1 cellular context compared by ENCODE assay signal in the genomic region with DNA sequence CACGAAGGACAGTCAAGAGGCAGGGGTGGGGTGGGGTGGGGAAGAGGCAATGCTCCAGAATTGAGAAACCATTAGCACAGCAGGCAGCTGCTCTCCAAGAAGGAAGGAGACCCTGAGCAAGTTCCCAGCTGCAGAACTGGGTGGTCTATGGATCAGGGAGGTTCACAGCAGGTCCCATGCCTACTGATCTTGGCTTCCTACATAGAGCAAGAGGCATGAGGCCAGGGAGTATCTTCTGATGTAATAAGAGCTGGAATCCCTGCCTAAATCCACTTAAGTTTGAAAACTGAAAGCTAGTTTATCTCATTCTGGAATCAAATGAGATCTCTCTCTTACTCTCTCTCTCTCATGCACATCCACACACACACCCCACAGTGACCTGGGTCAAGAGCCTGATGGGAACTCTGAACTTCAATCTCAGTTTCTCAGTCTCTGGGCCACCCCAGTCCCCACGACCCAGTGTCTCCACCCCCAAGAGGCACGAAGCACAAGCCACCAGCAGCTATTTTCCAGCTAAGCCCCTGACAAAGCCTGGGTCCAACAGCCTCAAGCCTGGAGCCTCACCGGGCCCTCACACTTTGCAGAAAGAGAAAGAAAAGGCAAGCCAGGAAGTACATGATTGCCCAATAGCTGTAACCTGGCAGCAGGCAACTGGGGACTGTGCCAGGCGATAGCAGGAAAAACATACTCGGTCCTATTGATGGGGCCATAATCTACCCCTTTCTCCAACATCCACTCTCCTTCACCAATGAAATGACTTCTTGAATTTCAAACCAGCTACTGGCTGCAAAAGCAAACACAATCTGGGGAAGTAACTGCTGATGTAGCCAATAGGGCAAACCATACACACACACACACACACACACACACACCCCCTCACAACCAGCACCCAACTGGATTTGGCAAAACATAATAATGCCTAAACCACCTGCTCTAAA.
TF ChIP-seq lines count a peak whose summit lies in the region.

No MANE protein-coding gene starts in this region.

TF ChIP-seq in HepG2, 621 proteins besides CTCF, POLR2A, EP300 and RAD21 (continued from another document and continues in another):
- TF ChIP-seq JARID2 (CRISPR knock-in tag; IDR thresholded peaks at IDR 0.05; ENCODE audit: insufficient replicate concordance) (no peak), ZNF253 (CRISPR knock-in tag; IDR thresholded peaks at IDR 0.05; ENCODE audit: borderline replicate concordance) (no peak), JUNB (CRISPR knock-in tag; IDR thresholded peaks at IDR 0.05; ENCODE audit: borderline replicate concordance) (no peak), ZC3H13 (CRISPR knock-in tag; IDR thresholded peaks at IDR 0.05) (no peak), ATAD3A (CRISPR knock-in tag; IDR thresholded peaks at IDR 0.05) (no peak), ZNF343 (CRISPR knock-in tag; IDR thresholded peaks at IDR 0.05) (no peak), SIN3A (IDR thresholded peaks at IDR 0.05; ENCODE audit: borderline replicate concordance, low read depth, low read length) (no peak), ZNF589 (CRISPR knock-in tag; conservative IDR thresholded peaks at IDR 0.05) (no peak), GABPB1 (CRISPR knock-in tag; IDR thresholded peaks at IDR 0.05) (peak; percentile 20; the same call in 1 of the 2 replicates), ELF1 (CRISPR knock-in tag; IDR thresholded peaks at IDR 0.05) (peak; percentile 46; the same call in 1 of the 2 replicates), CHD2 (IDR thresholded peaks at IDR 0.05; ENCODE audit: low read depth, low read length) (no peak), FOXA1 (IDR thresholded peaks at IDR 0.05) (no peak), FOXA1 (CRISPR knock-in tag; IDR thresholded peaks at IDR 0.05) (peak; percentile 29; the same call in 1 of the 2 replicates), ZFP41 (CRISPR knock-in tag; IDR thresholded peaks at IDR 0.05; ENCODE audit: borderline replicate concordance) (no peak), NFYC (CRISPR knock-in tag; IDR thresholded peaks at IDR 0.05) (peak; percentile 39; the same call in 1 of the 2 replicates), ZNF317 (CRISPR knock-in tag; IDR thresholded peaks at IDR 0.05) (no peak), ZNF331 (CRISPR knock-in tag; IDR thresholded peaks at IDR 0.05) (peak; percentile 19; the same call in 1 of the 2 replicates), ZBTB20 (CRISPR knock-in tag; IDR thresholded peaks at IDR 0.05; ENCODE audit: borderline replicate concordance, low read depth) (no peak), MAZ (IDR thresholded peaks at IDR 0.05; ENCODE audit: borderline replicate concordance, low read depth, low read length) (no peak), MAZ (CRISPR knock-in tag; IDR thresholded peaks at IDR 0.05; ENCODE audit: low read depth) (no peak), RARA (CRISPR knock-in tag; IDR thresholded peaks at IDR 0.05) (0 out of 2 replicates have a peak, but pooled peaks have one; percentile 17), TSC22D2 (CRISPR knock-in tag; IDR thresholded peaks at IDR 0.05; ENCODE audit: borderline replicate concordance) (no peak), ELF3 (CRISPR knock-in tag; IDR thresholded peaks at IDR 0.05) (peak; percentile 45; the same call in 1 of the 2 replicates), ARID2 (CRISPR knock-in tag; IDR thresholded peaks at IDR 0.05; ENCODE audit: borderline replicate concordance) (0 out of 2 replicates have a peak, but pooled peaks have one; percentile 56), JDP2 (CRISPR knock-in tag; IDR thresholded peaks at IDR 0.05; ENCODE audit: borderline replicate concordance) (no peak), NONO (IDR thresholded peaks at IDR 0.05) (no peak), NONO (CRISPR knock-in tag; conservative IDR thresholded peaks at IDR 0.05) (no peak), RFXANK (CRISPR knock-in tag; IDR thresholded peaks at IDR 0.05) (no peak), TBX2 (CRISPR knock-in tag; IDR thresholded peaks at IDR 0.05; ENCODE audit: borderline replicate concordance) (peak; percentile 44; the same call in 1 of the 2 replicates), ZNF543 (CRISPR knock-in tag; IDR thresholded peaks at IDR 0.05) (no peak), ZNF354B (CRISPR knock-in tag; IDR thresholded peaks at IDR 0.05) (no peak), MTF1 (CRISPR knock-in tag; IDR thresholded peaks at IDR 0.05) (no peak), ZNF282 (IDR thresholded peaks at IDR 0.05; ENCODE audit: partially characterized antibody) (no peak), ZNF564 (CRISPR knock-in tag; IDR thresholded peaks at IDR 0.05) (no peak), YEATS4 (CRISPR knock-in tag; IDR thresholded peaks at IDR 0.05; ENCODE audit: borderline replicate concordance) (no peak), NCOA2 (CRISPR knock-in tag; IDR thresholded peaks at IDR 0.05) (peak; percentile 65; the same call in 1 of the 2 replicates), ZNF674 (CRISPR knock-in tag; IDR thresholded peaks at IDR 0.05; ENCODE audit: low read depth) (no peak), RXRB (CRISPR knock-in tag; IDR thresholded peaks at IDR 0.05; ENCODE audit: borderline replicate concordance) (peak; percentile 46; the same call in 1 of the 2 replicates), NFRKB (IDR thresholded peaks at IDR 0.05) (no peak), XBP1 (CRISPR knock-in tag; IDR thresholded peaks at IDR 0.05) (no peak), ZNF546 (CRISPR knock-in tag; conservative IDR thresholded peaks at IDR 0.05) (no peak), REL (CRISPR knock-in tag; conservative IDR thresholded peaks at IDR 0.05) (no peak), FOXO1 (CRISPR knock-in tag; IDR thresholded peaks at IDR 0.05) (no peak), ZNF235 (CRISPR knock-in tag; IDR thresholded peaks at IDR 0.05; ENCODE audit: borderline replicate concordance) (no peak), ZNF670 (CRISPR knock-in tag; IDR thresholded peaks at IDR 0.05; ENCODE audit: borderline replicate concordance) (0 out of 2 replicates have a peak, but pooled peaks have one; percentile 25), HDAC1 (CRISPR knock-in tag; IDR thresholded peaks at IDR 0.05) (peak; percentile 49; the same call in 1 of the 2 replicates)
- TF ChIP-seq, protein P1, sequence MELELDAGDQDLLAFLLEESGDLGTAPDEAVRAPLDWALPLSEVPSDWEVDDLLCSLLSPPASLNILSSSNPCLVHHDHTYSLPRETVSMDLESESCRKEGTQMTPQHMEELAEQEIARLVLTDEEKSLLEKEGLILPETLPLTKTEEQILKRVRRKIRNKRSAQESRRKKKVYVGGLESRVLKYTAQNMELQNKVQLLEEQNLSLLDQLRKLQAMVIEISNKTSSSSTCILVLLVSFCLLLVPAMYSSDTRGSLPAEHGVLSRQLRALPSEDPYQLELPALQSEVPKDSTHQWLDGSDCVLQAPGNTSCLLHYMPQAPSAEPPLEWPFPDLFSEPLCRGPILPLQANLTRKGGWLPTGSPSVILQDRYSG (CRISPR knock-in tag; IDR thresholded peaks at IDR 0.05) = no peak
- TF ChIP-seq, protein P2, sequence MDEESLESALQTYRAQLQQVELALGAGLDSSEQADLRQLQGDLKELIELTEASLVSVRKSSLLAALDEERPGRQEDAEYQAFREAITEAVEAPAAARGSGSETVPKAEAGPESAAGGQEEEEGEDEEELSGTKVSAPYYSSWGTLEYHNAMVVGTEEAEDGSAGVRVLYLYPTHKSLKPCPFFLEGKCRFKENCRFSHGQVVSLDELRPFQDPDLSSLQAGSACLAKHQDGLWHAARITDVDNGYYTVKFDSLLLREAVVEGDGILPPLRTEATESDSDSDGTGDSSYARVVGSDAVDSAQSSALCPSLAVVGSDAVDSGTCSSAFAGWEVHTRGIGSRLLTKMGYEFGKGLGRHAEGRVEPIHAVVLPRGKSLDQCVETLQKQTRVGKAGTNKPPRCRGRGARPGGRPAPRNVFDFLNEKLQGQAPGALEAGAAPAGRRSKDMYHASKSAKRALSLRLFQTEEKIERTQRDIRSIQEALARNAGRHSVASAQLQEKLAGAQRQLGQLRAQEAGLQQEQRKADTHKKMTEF (CRISPR knock-in tag; IDR thresholded peaks at IDR 0.05) = no peak
- TF ChIP-seq, protein P3, sequence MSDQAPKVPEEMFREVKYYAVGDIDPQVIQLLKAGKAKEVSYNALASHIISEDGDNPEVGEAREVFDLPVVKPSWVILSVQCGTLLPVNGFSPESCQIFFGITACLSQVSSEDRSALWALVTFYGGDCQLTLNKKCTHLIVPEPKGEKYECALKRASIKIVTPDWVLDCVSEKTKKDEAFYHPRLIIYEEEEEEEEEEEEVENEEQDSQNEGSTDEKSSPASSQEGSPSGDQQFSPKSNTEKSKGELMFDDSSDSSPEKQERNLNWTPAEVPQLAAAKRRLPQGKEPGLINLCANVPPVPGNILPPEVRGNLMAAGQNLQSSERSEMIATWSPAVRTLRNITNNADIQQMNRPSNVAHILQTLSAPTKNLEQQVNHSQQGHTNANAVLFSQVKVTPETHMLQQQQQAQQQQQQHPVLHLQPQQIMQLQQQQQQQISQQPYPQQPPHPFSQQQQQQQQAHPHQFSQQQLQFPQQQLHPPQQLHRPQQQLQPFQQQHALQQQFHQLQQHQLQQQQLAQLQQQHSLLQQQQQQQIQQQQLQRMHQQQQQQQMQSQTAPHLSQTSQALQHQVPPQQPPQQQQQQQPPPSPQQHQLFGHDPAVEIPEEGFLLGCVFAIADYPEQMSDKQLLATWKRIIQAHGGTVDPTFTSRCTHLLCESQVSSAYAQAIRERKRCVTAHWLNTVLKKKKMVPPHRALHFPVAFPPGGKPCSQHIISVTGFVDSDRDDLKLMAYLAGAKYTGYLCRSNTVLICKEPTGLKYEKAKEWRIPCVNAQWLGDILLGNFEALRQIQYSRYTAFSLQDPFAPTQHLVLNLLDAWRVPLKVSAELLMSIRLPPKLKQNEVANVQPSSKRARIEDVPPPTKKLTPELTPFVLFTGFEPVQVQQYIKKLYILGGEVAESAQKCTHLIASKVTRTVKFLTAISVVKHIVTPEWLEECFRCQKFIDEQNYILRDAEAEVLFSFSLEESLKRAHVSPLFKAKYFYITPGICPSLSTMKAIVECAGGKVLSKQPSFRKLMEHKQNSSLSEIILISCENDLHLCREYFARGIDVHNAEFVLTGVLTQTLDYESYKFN (CRISPR knock-in tag; conservative IDR thresholded peaks at IDR 0.05) = no peak
- TF ChIP-seq, protein P4, sequence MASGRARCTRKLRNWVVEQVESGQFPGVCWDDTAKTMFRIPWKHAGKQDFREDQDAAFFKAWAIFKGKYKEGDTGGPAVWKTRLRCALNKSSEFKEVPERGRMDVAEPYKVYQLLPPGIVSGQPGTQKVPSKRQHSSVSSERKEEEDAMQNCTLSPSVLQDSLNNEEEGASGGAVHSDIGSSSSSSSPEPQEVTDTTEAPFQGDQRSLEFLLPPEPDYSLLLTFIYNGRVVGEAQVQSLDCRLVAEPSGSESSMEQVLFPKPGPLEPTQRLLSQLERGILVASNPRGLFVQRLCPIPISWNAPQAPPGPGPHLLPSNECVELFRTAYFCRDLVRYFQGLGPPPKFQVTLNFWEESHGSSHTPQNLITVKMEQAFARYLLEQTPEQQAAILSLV (CRISPR knock-in tag; IDR thresholded peaks at IDR 0.05; ENCODE audit: borderline replicate concordance) = no peak
- TF ChIP-seq, protein P5, sequence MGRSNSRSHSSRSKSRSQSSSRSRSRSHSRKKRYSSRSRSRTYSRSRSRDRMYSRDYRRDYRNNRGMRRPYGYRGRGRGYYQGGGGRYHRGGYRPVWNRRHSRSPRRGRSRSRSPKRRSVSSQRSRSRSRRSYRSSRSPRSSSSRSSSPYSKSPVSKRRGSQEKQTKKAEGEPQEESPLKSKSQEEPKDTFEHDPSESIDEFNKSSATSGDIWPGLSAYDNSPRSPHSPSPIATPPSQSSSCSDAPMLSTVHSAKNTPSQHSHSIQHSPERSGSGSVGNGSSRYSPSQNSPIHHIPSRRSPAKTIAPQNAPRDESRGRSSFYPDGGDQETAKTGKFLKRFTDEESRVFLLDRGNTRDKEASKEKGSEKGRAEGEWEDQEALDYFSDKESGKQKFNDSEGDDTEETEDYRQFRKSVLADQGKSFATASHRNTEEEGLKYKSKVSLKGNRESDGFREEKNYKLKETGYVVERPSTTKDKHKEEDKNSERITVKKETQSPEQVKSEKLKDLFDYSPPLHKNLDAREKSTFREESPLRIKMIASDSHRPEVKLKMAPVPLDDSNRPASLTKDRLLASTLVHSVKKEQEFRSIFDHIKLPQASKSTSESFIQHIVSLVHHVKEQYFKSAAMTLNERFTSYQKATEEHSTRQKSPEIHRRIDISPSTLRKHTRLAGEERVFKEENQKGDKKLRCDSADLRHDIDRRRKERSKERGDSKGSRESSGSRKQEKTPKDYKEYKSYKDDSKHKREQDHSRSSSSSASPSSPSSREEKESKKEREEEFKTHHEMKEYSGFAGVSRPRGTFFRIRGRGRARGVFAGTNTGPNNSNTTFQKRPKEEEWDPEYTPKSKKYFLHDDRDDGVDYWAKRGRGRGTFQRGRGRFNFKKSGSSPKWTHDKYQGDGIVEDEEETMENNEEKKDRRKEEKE (IDR thresholded peaks at IDR 0.05) = no peak
- TF ChIP-seq, protein P6, sequence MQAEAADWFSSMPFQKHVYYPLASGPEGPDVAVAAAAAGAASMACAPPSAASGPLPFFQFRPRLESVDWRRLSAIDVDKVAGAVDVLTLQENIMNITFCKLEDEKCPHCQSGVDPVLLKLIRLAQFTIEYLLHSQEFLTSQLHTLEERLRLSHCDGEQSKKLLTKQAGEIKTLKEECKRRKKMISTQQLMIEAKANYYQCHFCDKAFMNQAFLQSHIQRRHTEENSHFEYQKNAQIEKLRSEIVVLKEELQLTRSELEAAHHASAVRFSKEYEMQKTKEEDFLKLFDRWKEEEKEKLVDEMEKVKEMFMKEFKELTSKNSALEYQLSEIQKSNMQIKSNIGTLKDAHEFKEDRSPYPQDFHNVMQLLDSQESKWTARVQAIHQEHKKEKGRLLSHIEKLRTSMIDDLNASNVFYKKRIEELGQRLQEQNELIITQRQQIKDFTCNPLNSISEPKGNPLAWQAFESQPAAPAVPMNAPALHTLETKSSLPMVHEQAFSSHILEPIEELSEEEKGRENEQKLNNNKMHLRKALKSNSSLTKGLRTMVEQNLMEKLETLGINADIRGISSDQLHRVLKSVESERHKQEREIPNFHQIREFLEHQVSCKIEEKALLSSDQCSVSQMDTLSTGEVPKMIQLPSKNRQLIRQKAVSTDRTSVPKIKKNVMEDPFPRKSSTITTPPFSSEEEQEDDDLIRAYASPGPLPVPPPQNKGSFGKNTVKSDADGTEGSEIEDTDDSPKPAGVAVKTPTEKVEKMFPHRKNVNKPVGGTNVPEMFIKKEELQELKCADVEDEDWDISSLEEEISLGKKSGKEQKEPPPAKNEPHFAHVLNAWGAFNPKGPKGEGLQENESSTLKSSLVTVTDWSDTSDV (CRISPR knock-in tag; IDR thresholded peaks at IDR 0.05) = no peak
- TF ChIP-seq, protein P7, sequence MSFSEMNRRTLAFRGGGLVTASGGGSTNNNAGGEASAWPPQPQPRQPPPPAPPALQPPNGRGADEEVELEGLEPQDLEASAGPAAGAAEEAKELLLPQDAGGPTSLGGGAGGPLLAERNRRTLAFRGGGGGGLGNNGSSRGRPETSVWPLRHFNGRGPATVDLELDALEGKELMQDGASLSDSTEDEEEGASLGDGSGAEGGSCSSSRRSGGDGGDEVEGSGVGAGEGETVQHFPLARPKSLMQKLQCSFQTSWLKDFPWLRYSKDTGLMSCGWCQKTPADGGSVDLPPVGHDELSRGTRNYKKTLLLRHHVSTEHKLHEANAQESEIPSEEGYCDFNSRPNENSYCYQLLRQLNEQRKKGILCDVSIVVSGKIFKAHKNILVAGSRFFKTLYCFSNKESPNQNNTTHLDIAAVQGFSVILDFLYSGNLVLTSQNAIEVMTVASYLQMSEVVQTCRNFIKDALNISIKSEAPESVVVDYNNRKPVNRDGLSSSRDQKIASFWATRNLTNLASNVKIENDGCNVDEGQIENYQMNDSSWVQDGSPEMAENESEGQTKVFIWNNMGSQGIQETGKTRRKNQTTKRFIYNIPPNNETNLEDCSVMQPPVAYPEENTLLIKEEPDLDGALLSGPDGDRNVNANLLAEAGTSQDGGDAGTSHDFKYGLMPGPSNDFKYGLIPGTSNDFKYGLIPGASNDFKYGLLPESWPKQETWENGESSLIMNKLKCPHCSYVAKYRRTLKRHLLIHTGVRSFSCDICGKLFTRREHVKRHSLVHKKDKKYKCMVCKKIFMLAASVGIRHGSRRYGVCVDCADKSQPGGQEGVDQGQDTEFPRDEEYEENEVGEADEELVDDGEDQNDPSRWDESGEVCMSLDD (CRISPR knock-in tag; IDR thresholded peaks at IDR 0.05; ENCODE audit: borderline replicate concordance) = no peak
